In the genomic region with DNA sequence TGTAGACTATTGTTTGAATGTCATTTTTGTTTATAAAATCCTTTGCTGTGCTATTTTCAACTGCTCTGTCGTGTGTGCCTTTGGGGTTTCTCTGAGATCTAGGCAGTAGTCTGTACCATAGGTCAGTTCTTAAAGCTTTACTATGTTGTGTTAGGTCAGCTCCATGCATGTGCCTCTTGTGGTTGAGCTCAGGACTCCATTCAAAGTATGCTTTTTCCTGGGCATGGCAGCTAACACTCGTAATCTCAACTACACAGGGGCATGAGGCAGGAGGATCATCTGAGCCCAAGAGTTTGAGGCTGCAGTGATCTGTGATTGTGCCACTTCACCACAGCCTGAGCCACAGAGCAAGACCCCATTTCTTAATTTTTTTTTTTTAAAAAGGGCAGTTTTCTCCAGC, we compare ENCODE assay signal across 33 cellular contexts.
"Had no signal": no experiment of that assay in that cellular context is flagged by ENCODE, and none has a peak within 500 bp of the region (broad histone marks: within the 10 kb centered on the region; RNA-seq: fewer than 3 reads in every experiment).

No MANE protein-coding gene starts in this region.

- ATAC-seq: activated CD4-positive, alpha-beta T cell treated with anti-CD3 and anti-CD28 coated beads for 36 hours; activated CD8-positive, alpha-beta memory T cell treated with anti-CD3 and anti-CD28 coated beads, Interleukin-2, amount 10 ng/mL, durations not matched to agents 7 days and 5 days; activated CD8-positive, alpha-beta T cell treated with anti-CD3 and anti-CD28 coated beads, Interleukin-2, amount 10 ng/mL, durations not matched to agents 7 days and 5 days; activated naive CD4-positive, alpha-beta T cell treated with anti-CD3 and anti-CD28 coated beads, Interleukin-2, amount 50 U/mL, for 72 hours; activated T-cell treated with anti-CD3 and anti-CD28 coated beads, Interleukin-2, amount 50 U/mL, for 72 hours; gastroesophageal sphincter; heart right ventricle; T-helper 17 cell had no signal

- H3K4me3 Mint-ChIP-seq: activated CD4-positive, alpha-beta memory T cell treated with anti-CD3 and anti-CD28 coated beads for 36 hours; activated CD4-positive, alpha-beta T cell treated with anti-CD3 and anti-CD28 coated beads for 36 hours; activated CD4-positive, alpha-beta T cell treated with anti-CD3 and anti-CD28 coated beads, Interleukin-2, amount 10 ng/mL, durations not matched to agents 24 days and 14 days; activated CD8-positive, alpha-beta memory T cell treated with anti-CD3 and anti-CD28 coated beads, Interleukin-2, amount 10 ng/mL, durations not matched to agents 7 days and 5 days; activated CD8-positive, alpha-beta T cell treated with anti-CD3 and anti-CD28 coated beads, Interleukin-2, amount 10 ng/mL, durations not matched to agents 7 days and 5 days; activated naive CD4-positive, alpha-beta T cell treated with anti-CD3 and anti-CD28 coated beads, Interleukin-2, amount 10 ng/mL, durations not matched to agents 7 days and 5 days; activated naive CD8-positive, alpha-beta T cell treated with anti-CD3 and anti-CD28 coated beads, Interleukin-2, amount 10 ng/mL, durations not matched to agents 7 days and 5 days; activated T-cell treated with anti-CD3 and anti-CD28 coated beads, Interleukin-2, amount 50 U/mL, for 72 hours; brain; central memory CD8-positive, alpha-beta T cell; dendritic cell treated with granulocyte-macrophage colony-stimulating factor and Interleukin-4, amounts not matched to agents 40 ng/mL and 50 ng/mL, for 4 days; T-helper 17 cell; T-helper 2 cell treated with Interferon-gamma antibody and Interleukin-4, amounts not matched to agents 5 μg/mL and 100 μg/mL, for 36 hours had no signal

- H3K4me1 ChIP-seq: ascending aorta, esophagus muscularis mucosa, gastroesophageal sphincter, heart right ventricle had no signal

- H3K36me3 ChIP-seq: ascending aorta, esophagus muscularis mucosa, gastroesophageal sphincter, heart right ventricle, WERI-Rb-1 had no signal

- H3K27ac Mint-ChIP-seq: activated CD4-positive, alpha-beta memory T cell treated with anti-CD3 and anti-CD28 coated beads for 36 hours; activated CD4-positive, alpha-beta T cell treated with anti-CD3 and anti-CD28 coated beads for 36 hours; activated CD4-positive, alpha-beta T cell treated with anti-CD3 and anti-CD28 coated beads, Interleukin-2, amount 10 ng/mL, durations not matched to agents 24 days and 14 days; activated CD8-positive, alpha-beta memory T cell treated with anti-CD3 and anti-CD28 coated beads, Interleukin-2, amount 10 ng/mL, durations not matched to agents 7 days and 5 days; activated CD8-positive, alpha-beta T cell treated with anti-CD3 and anti-CD28 coated beads, Interleukin-2, amount 10 ng/mL, durations not matched to agents 7 days and 5 days; activated naive CD4-positive, alpha-beta T cell treated with anti-CD3 and anti-CD28 coated beads, Interleukin-2, amount 10 ng/mL, durations not matched to agents 7 days and 5 days; activated naive CD4-positive, alpha-beta T cell treated with anti-CD3 and anti-CD28 coated beads, Interleukin-2, amount 50 U/mL, for 72 hours; activated naive CD8-positive, alpha-beta T cell treated with anti-CD3 and anti-CD28 coated beads, Interleukin-2, amount 10 ng/mL, durations not matched to agents 7 days and 5 days; activated T-cell treated with anti-CD3 and anti-CD28 coated beads, Interleukin-2, amount 50 U/mL, for 72 hours; brain; dendritic cell treated with granulocyte-macrophage colony-stimulating factor and Interleukin-4, amounts not matched to agents 40 ng/mL and 50 ng/mL, for 4 days; T-helper 17 cell; T-helper 2 cell treated with Interferon-gamma antibody and Interleukin-4, amounts not matched to agents 5 μg/mL and 100 μg/mL, for 36 hours had no signal

- H3K4me2 ChIP-seq: hepatocyte had no signal

- H3K27me3 ChIP-seq: ascending aorta, dorsolateral prefrontal cortex, esophagus muscularis mucosa, gastroesophageal sphincter, heart right ventricle, hepatocyte had no signal

- H3K36me3 Mint-ChIP-seq: activated CD4-positive, alpha-beta memory T cell treated with anti-CD3 and anti-CD28 coated beads for 36 hours; activated CD8-positive, alpha-beta memory T cell treated with anti-CD3 and anti-CD28 coated beads, Interleukin-2, amount 10 ng/mL, durations not matched to agents 7 days and 5 days; activated naive CD4-positive, alpha-beta T cell treated with anti-CD3 and anti-CD28 coated beads, Interleukin-2, amount 10 ng/mL, durations not matched to agents 7 days and 5 days; activated naive CD4-positive, alpha-beta T cell treated with anti-CD3 and anti-CD28 coated beads, Interleukin-2, amount 50 U/mL, for 72 hours; activated naive CD8-positive, alpha-beta T cell treated with anti-CD3 and anti-CD28 coated beads, Interleukin-2, amount 10 ng/mL, durations not matched to agents 7 days and 5 days; brain had no signal

- H3K4me1 Mint-ChIP-seq: activated CD4-positive, alpha-beta T cell treated with anti-CD3 and anti-CD28 coated beads for 36 hours; activated CD4-positive, alpha-beta T cell treated with anti-CD3 and anti-CD28 coated beads, Interleukin-2, amount 10 ng/mL, durations not matched to agents 24 days and 14 days; activated CD8-positive, alpha-beta memory T cell treated with anti-CD3 and anti-CD28 coated beads, Interleukin-2, amount 10 ng/mL, durations not matched to agents 7 days and 5 days; activated naive CD4-positive, alpha-beta T cell treated with anti-CD3 and anti-CD28 coated beads, Interleukin-2, amount 10 ng/mL, durations not matched to agents 7 days and 5 days; activated naive CD8-positive, alpha-beta T cell treated with anti-CD3 and anti-CD28 coated beads, Interleukin-2, amount 10 ng/mL, durations not matched to agents 7 days and 5 days; central memory CD8-positive, alpha-beta T cell; T-helper 17 cell had no signal

- H3K9me3 Mint-ChIP-seq: activated CD4-positive, alpha-beta memory T cell treated with anti-CD3 and anti-CD28 coated beads for 36 hours; central memory CD8-positive, alpha-beta T cell; dendritic cell treated with granulocyte-macrophage colony-stimulating factor and Interleukin-4, amounts not matched to agents 40 ng/mL and 50 ng/mL, for 4 days had no signal

- FAIRE-seq: bronchial epithelial cell had no signal

- DNase-seq: activated CD4-positive, alpha-beta memory T cell treated with anti-CD3 and anti-CD28 coated beads for 36 hours; activated CD4-positive, alpha-beta T cell treated with anti-CD3 and anti-CD28 coated beads for 36 hours; activated CD4-positive, alpha-beta T cell treated with anti-CD3 and anti-CD28 coated beads, Interleukin-2, amount 10 ng/mL, durations not matched to agents 24 days and 14 days; activated CD4-positive, CD25-positive, alpha-beta regulatory T cell; activated CD4-positive, CD25-positive, alpha-beta regulatory T cell treated with anti-CD3 and anti-CD28 coated beads, Interleukin-2, amount 50 U/mL, for 72 hours; activated CD8-positive, alpha-beta memory T cell treated with anti-CD3 and anti-CD28 coated beads, Interleukin-2, amount 10 ng/mL, durations not matched to agents 7 days and 5 days; activated CD8-positive, alpha-beta memory T cell treated with anti-CD3 and anti-CD28 coated beads, Interleukin-2, amount 50 U/mL, for 4 hours; activated CD8-positive, alpha-beta T cell treated with anti-CD3 and anti-CD28 coated beads, Interleukin-2, amount 10 ng/mL, durations not matched to agents 7 days and 5 days; activated gamma-delta T cell; activated naive CD4-positive, alpha-beta T cell; activated naive CD4-positive, alpha-beta T cell treated with anti-CD3 and anti-CD28 coated beads, Interleukin-2, amount 10 ng/mL, durations not matched to agents 7 days and 5 days; activated naive CD8-positive, alpha-beta T cell treated with anti-CD3 and anti-CD28 coated beads, Interleukin-2, amount 10 ng/mL, durations not matched to agents 7 days and 5 days; activated T-cell treated with anti-CD3 and anti-CD28 coated beads, Interleukin-2, amount 50 U/mL, for 1 hour; activated T-cell treated with anti-CD3 and anti-CD28 coated beads, Interleukin-2, amount 50 U/mL, for 72 hours; dorsolateral prefrontal cortex; effector memory CD4-positive, alpha-beta T cell; erythroblast; foreskin melanocyte; heart right ventricle; T-helper 17 cell; T1000; WERI-Rb-1 had no signal

- H3K27me3 Mint-ChIP-seq: activated CD4-positive, alpha-beta memory T cell treated with anti-CD3 and anti-CD28 coated beads for 36 hours; activated CD4-positive, alpha-beta T cell treated with anti-CD3 and anti-CD28 coated beads for 36 hours; activated CD4-positive, alpha-beta T cell treated with anti-CD3 and anti-CD28 coated beads, Interleukin-2, amount 10 ng/mL, durations not matched to agents 24 days and 14 days; activated CD8-positive, alpha-beta memory T cell treated with anti-CD3 and anti-CD28 coated beads, Interleukin-2, amount 10 ng/mL, durations not matched to agents 7 days and 5 days; activated naive CD4-positive, alpha-beta T cell treated with anti-CD3 and anti-CD28 coated beads, Interleukin-2, amount 10 ng/mL, durations not matched to agents 7 days and 5 days; activated naive CD8-positive, alpha-beta T cell treated with anti-CD3 and anti-CD28 coated beads, Interleukin-2, amount 10 ng/mL, durations not matched to agents 7 days and 5 days; central memory CD8-positive, alpha-beta T cell; dendritic cell treated with granulocyte-macrophage colony-stimulating factor and Interleukin-4, amounts not matched to agents 40 ng/mL and 50 ng/mL, for 4 days; T-helper 17 cell had no signal

- H3K9me3 ChIP-seq: ascending aorta, esophagus muscularis mucosa, gastroesophageal sphincter had no signal

- H3K27ac ChIP-seq: ascending aorta, coronary artery, dorsolateral prefrontal cortex, esophagus muscularis mucosa, gastroesophageal sphincter, heart right ventricle, hepatocyte, WERI-Rb-1 had no signal

- H3K4me3 ChIP-seq: ascending aorta, coronary artery, dorsolateral prefrontal cortex, esophagus muscularis mucosa, gastroesophageal sphincter, heart right ventricle, hepatocyte had no signal
